In genomic region chr18:70068981-70069380, GRCh38 we compare ENCODE assay signal across 31 cellular contexts.
DNase-seq lines count a peak whose midpoint lies in the region; ATAC-seq and TF ChIP-seq lines count a peak whose summit lies in the region.
"Had no signal": no experiment of that assay in that cellular context is flagged by ENCODE, and none has a peak within 500 bp of the region (broad histone marks: within the 10 kb centered on the region; RNA-seq: fewer than 3 reads in every experiment).

No MANE protein-coding gene starts in this region.

- CTCF ChIA-PET in activated CD8-positive, alpha-beta memory T cell treated with anti-CD3 and anti-CD28 coated beads, Interleukin-2, amount 10 ng/mL, durations not matched to agents 7 days and 5 days (lab: Charles Lee): interaction anchor here (0.6 kb wide), 1 partner anchor 114 kb away, joined by 3 read pairs; no protein-coding TSS in a partner anchor

- no peak overlapping the region for H3K4me3 Mint-ChIP-seq in activated CD8-positive, alpha-beta memory T cell treated with anti-CD3 and anti-CD28 coated beads, Interleukin-2, amount 10 ng/mL, durations not matched to agents 7 days and 5 days
- H3K4me3 Mint-ChIP-seq: activated naive CD4-positive, alpha-beta T cell treated with anti-CD3 and anti-CD28 coated beads, Interleukin-2, amount 50 U/mL, for 24 hours; activated T-helper 1 cell treated with anti-CD3 and anti-CD28 coated beads, Interleukin-12 subunit alpha, Interleukin-12 subunit beta, Interleukin-2, Interleukin-4 antibody, amounts not matched to agents 30 ng/mL and 10 ng/mL and 1 ng/mL, durations not matched to agents 14 hours and 24 hours and 36 hours; B cell; CD8-positive, alpha-beta memory T cell; dendritic cell treated with granulocyte-macrophage colony-stimulating factor and Interleukin-4, amounts not matched to agents 40 ng/mL and 50 ng/mL, for 4 days; nephron progenitor cell; type B pancreatic cell; WTC11 had no signal

- no peak for TF ChIP-seq POLR2A in GM18505 (IDR thresholded peaks at IDR 0.05; ENCODE audit: borderline replicate concordance, extremely low read depth, insufficient read depth, insufficient read length)

- ATAC-seq in GM18505 (IDR thresholded peaks at IDR 0.05; ENCODE audit: unreplicated experiment): peak; percentile 50
- ATAC-seq in GM19351 (IDR thresholded peaks at IDR 0.05; ENCODE audit: unreplicated experiment): peak; percentile 77
- peak; percentile 67 for ATAC-seq in HG02884 (IDR thresholded peaks at IDR 0.05; ENCODE audit: unreplicated experiment)
- ATAC-seq in activated CD8-positive, alpha-beta memory T cell treated with anti-CD3 and anti-CD28 coated beads, Interleukin-2, amount 10 ng/mL, durations not matched to agents 7 days and 5 days: no peak
- ATAC-seq in GM19035 (IDR thresholded peaks at IDR 0.05; ENCODE audit: unreplicated experiment): no peak
- ATAC-seq: left cardiac atrium, mucosa of descending colon, WTC11 had no signal

- H3K27ac Mint-ChIP-seq in activated CD8-positive, alpha-beta memory T cell treated with anti-CD3 and anti-CD28 coated beads, Interleukin-2, amount 10 ng/mL, durations not matched to agents 7 days and 5 days: no peak overlapping the region
- H3K27ac Mint-ChIP-seq: activated naive CD4-positive, alpha-beta T cell treated with anti-CD3 and anti-CD28 coated beads, Interleukin-2, amount 50 U/mL, for 24 hours; activated T-helper 1 cell treated with anti-CD3 and anti-CD28 coated beads, Interleukin-12 subunit alpha, Interleukin-12 subunit beta, Interleukin-2, Interleukin-4 antibody, amounts not matched to agents 30 ng/mL and 10 ng/mL and 1 ng/mL, durations not matched to agents 14 hours and 24 hours and 36 hours; B cell; dendritic cell treated with granulocyte-macrophage colony-stimulating factor and Interleukin-4, amounts not matched to agents 40 ng/mL and 50 ng/mL, for 4 days; nephron progenitor cell; type B pancreatic cell; WTC11 had no signal

- H3K4me1 Mint-ChIP-seq in activated CD8-positive, alpha-beta memory T cell treated with anti-CD3 and anti-CD28 coated beads, Interleukin-2, amount 10 ng/mL, durations not matched to agents 7 days and 5 days: no peaks in the 10 kb centered on the region
- H3K4me1 Mint-ChIP-seq: B cell, nephron progenitor cell, WTC11 had no signal

- no peaks in the 10 kb centered on the region for H3K27me3 Mint-ChIP-seq in activated CD8-positive, alpha-beta memory T cell treated with anti-CD3 and anti-CD28 coated beads, Interleukin-2, amount 10 ng/mL, durations not matched to agents 7 days and 5 days
- H3K27me3 Mint-ChIP-seq: activated naive CD4-positive, alpha-beta T cell treated with anti-CD3 and anti-CD28 coated beads, Interleukin-2, amount 50 U/mL, for 24 hours; B cell; CD8-positive, alpha-beta memory T cell; dendritic cell treated with granulocyte-macrophage colony-stimulating factor and Interleukin-4, amounts not matched to agents 40 ng/mL and 50 ng/mL, for 4 days; type B pancreatic cell had no signal

- peak; percentile 5 for DNase-seq in Jurkat, Clone E6-1 (ENCODE audit: low read depth, low spot score)
- DNase-seq in NOMO-1 treated with DMSO at 0.1 percent for 48 hours (lab: John Stamatoyannopoulos, UW; ENCODE audit: unreplicated experiment): no peak
- no peak for DNase-seq in activated CD8-positive, alpha-beta memory T cell treated with anti-CD3 and anti-CD28 coated beads, Interleukin-2, amount 10 ng/mL, durations not matched to agents 7 days and 5 days
- no peak for DNase-seq in activated effector memory CD4-positive, alpha-beta T cell treated with anti-CD3 and anti-CD28 coated beads, Interleukin-2, amount 50 U/mL, for 16 hours
- DNase-seq: activated CD8-positive, alpha-beta memory T cell treated with anti-CD3 and anti-CD28 coated beads, Interleukin-2, amount 50 U/mL, for 4 hours; aorta; CD8-positive, alpha-beta memory T cell; DMS153; esophagus squamous epithelium; foreskin melanocyte; left cardiac atrium; mucosa of descending colon; NCI-H1436; NCI-H774; nephron progenitor cell; ovary; retina; RPMI8226 had no signal

- no peak overlapping the region for H3K4me3 ChIP-seq in Jurkat, Clone E6-1 (ENCODE audit: low read length)
- H3K4me3 ChIP-seq: cardiac muscle cell, esophagus squamous epithelium, mucosa of descending colon, ovary, SJSA1, skin epidermis had no signal

- H3K36me3 Mint-ChIP-seq in activated CD8-positive, alpha-beta memory T cell treated with anti-CD3 and anti-CD28 coated beads, Interleukin-2, amount 10 ng/mL, durations not matched to agents 7 days and 5 days: peaks cover 25% of the 10 kb centered on the region
- H3K36me3 Mint-ChIP-seq: WTC11 had no signal

- no peaks in the 10 kb centered on the region for H3K9me3 Mint-ChIP-seq in activated CD8-positive, alpha-beta memory T cell treated with anti-CD3 and anti-CD28 coated beads, Interleukin-2, amount 10 ng/mL, durations not matched to agents 7 days and 5 days (ENCODE audit: low read depth)
- H3K9me3 Mint-ChIP-seq: activated naive CD4-positive, alpha-beta T cell treated with anti-CD3 and anti-CD28 coated beads, Interleukin-2, amount 50 U/mL, for 24 hours; activated T-helper 1 cell treated with anti-CD3 and anti-CD28 coated beads, Interleukin-12 subunit alpha, Interleukin-12 subunit beta, Interleukin-2, Interleukin-4 antibody, amounts not matched to agents 30 ng/mL and 10 ng/mL and 1 ng/mL, durations not matched to agents 14 hours and 24 hours and 36 hours; CD8-positive, alpha-beta memory T cell; dendritic cell treated with granulocyte-macrophage colony-stimulating factor and Interleukin-4, amounts not matched to agents 40 ng/mL and 50 ng/mL, for 4 days; nephron progenitor cell; type B pancreatic cell; WTC11 had no signal

Comparison
In these comparisons a context has a peak if more than half of its experiments do, and no peak if none do; other contexts are left out.
1. ATAC-seq: peak in GM18505 (single experiment), GM19351 (single experiment) and HG02884 (single experiment); none in activated CD8-positive, alpha-beta memory T cell treated with anti-CD3 and anti-CD28 coated beads, Interleukin-2, amount 10 ng/mL, durations not matched to agents 7 days and 5 days (single experiment) and GM19035 (single experiment).